ENCODE assay signal across 20 cellular contexts in the genomic region with DNA sequence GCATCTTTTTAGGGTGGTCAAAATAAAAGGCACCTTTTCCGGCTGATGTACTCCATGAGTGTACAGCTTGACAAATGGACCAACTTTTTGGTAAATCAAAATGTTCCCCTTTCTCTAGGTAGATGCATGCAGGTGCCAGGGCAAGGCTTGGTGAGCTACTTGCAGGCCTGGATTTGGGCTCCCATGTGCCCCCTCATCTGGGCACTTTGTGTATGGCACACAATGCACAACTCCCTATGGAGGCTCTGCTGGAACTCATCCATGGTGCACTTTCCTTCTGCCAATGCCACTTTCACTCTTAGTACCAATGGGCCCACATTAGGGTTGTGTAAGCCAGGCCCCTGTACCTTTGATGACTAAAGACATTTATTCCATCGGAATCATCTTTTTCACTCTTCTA.
DNase-seq lines count a peak whose midpoint lies in the region; ATAC-seq, FAIRE-seq and TF ChIP-seq lines count a peak whose summit lies in the region.
"Had no signal": no experiment of that assay in that cellular context is flagged by ENCODE, and none has a peak within 500 bp of the region (broad histone marks: within the 10 kb centered on the region; RNA-seq: fewer than 3 reads in every experiment).

No MANE protein-coding gene starts in this region.

- H2BK120ac ChIP-seq in H1 (replicated peaks; ENCODE audit: low read depth, low read length): no peak overlapping the region

- CTCF ChIA-PET in H1 (lab: Charles Lee; ENCODE audit: partially characterized antibody): interaction anchor here (0.6 to 5.4 kb wide), 13 partner anchors 11 to 429 kb away, joined by 3 to 26 read pairs (median 3); no protein-coding TSS in a partner anchor

- FAIRE-seq in H1 (lab: Jason Lieb, UNC): no peak
- FAIRE-seq: A204.1 had no signal

- H3K4me1 ChIP-seq in H1 (replicated peaks in 1 of 4; ENCODE audit: control insufficient read depth in 3 of 4, insufficient read depth in 4 of 4, low read length in 3 of 4): no peaks in the 10 kb centered on the region
- H3K4me1 ChIP-seq: foreskin keratinocyte, suprapubic skin had no signal

- H3K14ac ChIP-seq in H1 (ENCODE audit: insufficient read length): no peak overlapping the region

- H4K91ac ChIP-seq in H1 (replicated peaks; ENCODE audit: insufficient read length, low read length): no peak overlapping the region

- no peak overlapping the region for H3K4ac ChIP-seq in H1 (replicated peaks; ENCODE audit: insufficient read length, low read depth, low read length)

- H3K56ac ChIP-seq in H1 (replicated peaks; ENCODE audit: insufficient read length, low read depth, low read length): no peak overlapping the region

- no peak overlapping the region for H2BK15ac ChIP-seq in H1 (ENCODE audit: low read length)

- no peaks in the 10 kb centered on the region for H3K9me3 ChIP-seq in H1 (ENCODE audit: insufficient read depth in 2 of 2, low read depth in 1 of 2, low read length in 1 of 2)

- H2BK12ac ChIP-seq in H1 (ENCODE audit: low read depth, low read length): no peak overlapping the region

- 0 out of 3 replicates have a peak, but pooled peaks have one; percentile 22 for TF ChIP-seq CTCF in GM12872 (IDR thresholded peaks at IDR 0.05; ENCODE audit: insufficient read depth, low read depth, low read length)
- TF ChIP-seq CTCF in NB4 (IDR thresholded peaks at IDR 0.05; ENCODE audit: low read depth, low read length): no peak
- TF ChIP-seq CTCF in H1 (IDR thresholded peaks at IDR 0.05; ENCODE audit: control extremely low read depth in 1 of 3, insufficient read depth in 1 of 3, low read depth in 1 of 3, low read length in 3 of 3): peak; percentile 40 to 63 (median 41)

- no peak overlapping the region for H3K9ac ChIP-seq in H1 (replicated peaks in 1 of 4; ENCODE audit: extremely low read depth in 1 of 4, low read depth in 3 of 4, low read length in 3 of 4)

- no peak overlapping the region for H3K27ac ChIP-seq in H1 (ENCODE audit: low read depth, low read length)
- H3K27ac ChIP-seq: foreskin keratinocyte, suprapubic skin had no signal

- peak; percentile 48 to 59 for TF ChIP-seq RAD21 in H1 (IDR thresholded peaks at IDR 0.05 in 1 of 2, conservative IDR thresholded peaks at IDR 0.05 in 1 of 2; ENCODE audit: low read depth in 2 of 2, low read length in 2 of 2)

- H4K20me1 ChIP-seq in H1 (replicated peaks in 1 of 2; ENCODE audit: control insufficient read depth in 1 of 2, insufficient read depth in 2 of 2, low read length in 2 of 2): no peaks in the 10 kb centered on the region

- no peaks in the 10 kb centered on the region; the same call in 1 of the 2 replicates for H3K23me2 ChIP-seq in H1 (ENCODE audit: low read depth, low read length)

- no peak overlapping the region for H2BK5ac ChIP-seq in H1 (ENCODE audit: low read depth, low read length)

- no peak overlapping the region for H2BK20ac ChIP-seq in H1 (ENCODE audit: low read length)

- no peak overlapping the region for H3K4me2 ChIP-seq in H1 (ENCODE audit: insufficient read depth in 1 of 2, low read depth in 2 of 2, low read length in 2 of 2)

- no peaks in the 10 kb centered on the region for H3K27me3 ChIP-seq in H1 (replicated peaks in 1 of 4; ENCODE audit: control insufficient read depth in 3 of 4, extremely low read depth in 1 of 4, insufficient read depth in 3 of 4, low read length in 3 of 4)
- H3K27me3 ChIP-seq: foreskin keratinocyte, suprapubic skin had no signal

- TF ChIP-seq POLR2A in NB4 (IDR thresholded peaks at IDR 0.05; ENCODE audit: extremely low read depth, insufficient read length) (no peak), H1 (IDR thresholded peaks at IDR 0.05; ENCODE audit: control extremely low read depth in 1 of 2, low read depth in 2 of 2, low read length in 2 of 2) (no peak)

- WGBS in H1 (ENCODE audit: extremely low coverage in 1 of 2, insufficient coverage in 1 of 2, insufficient read length in 1 of 2, insufficient replicate concordance in 2 of 2, low coverage in 1 of 2, low lambda C conversion rate in 2 of 2, missing lambda C conversion rate in 1 of 2), 2 experiments: 86% methylated on average over 2 of the region's 2 CpGs; no CpG with 5 or more reads in 1 of the 2 experiments

- H2AK5ac ChIP-seq in H1 (ENCODE audit: low read depth, low read length): no peak overlapping the region

- no peak for TF ChIP-seq EP300 in H1 (IDR thresholded peaks at IDR 0.05; ENCODE audit: borderline replicate concordance in 1 of 2, low read depth in 2 of 2, low read length in 2 of 2)

- no peak for ATAC-seq in HG03280 (IDR thresholded peaks at IDR 0.05; ENCODE audit: unreplicated experiment)
- ATAC-seq: foreskin keratinocyte had no signal

- no peak overlapping the region for H3K23ac ChIP-seq in H1 (ENCODE audit: insufficient read length)

- no peak overlapping the region for H2AFZ ChIP-seq in H1 (ENCODE audit: low read length)

- DNase-seq in NCI-H2081 (lab: John Stamatoyannopoulos, UW) (peak; percentile 18 to 27), NCI-H2081 treated with DMSO at 0.1 percent for 48 hours (lab: John Stamatoyannopoulos, UW) (no peak), NB4 (ENCODE audit: low read depth) (peak; percentile 20), H1 (ENCODE audit: low read depth in 1 of 2, low spot score in 2 of 2) (peak in 1 of 2 experiments; percentile 51), NCI-H2029 treated with DMSO at 0.1 percent for 48 hours (lab: John Stamatoyannopoulos, UW) (no peak), T1000 (lab: John Stamatoyannopoulos, UW) (no peak)
- DNase-seq: activated CD4-positive, alpha-beta T cell treated with anti-CD3 and anti-CD28 coated beads, Interleukin-2, amount 50 U/mL, for 48 hours; amygdala; CD4-positive, CD25-positive, alpha-beta regulatory T cell; foreskin keratinocyte; GF-D8; HCEC 1CT; KG1; NCI-H1694 treated with DMSO at 0.1 percent for 48 hours; Right ventricle myocardium superior had no signal

- no peaks in the 10 kb centered on the region for H3K79me2 ChIP-seq in H1 (ENCODE audit: control insufficient read depth in 1 of 2, insufficient read depth in 2 of 2, low read length in 2 of 2)

- POLR2A ChIA-PET in H1 (lab: Charles Lee; ENCODE audit: partially characterized antibody): no interaction called here

- H3K79me1 ChIP-seq in H1 (ENCODE audit: low read depth, low read length): no peaks in the 10 kb centered on the region

- H3K4me3 ChIP-seq in NB4 (ENCODE audit: low read depth, low read length) (no peak overlapping the region), H1 (ENCODE audit: extremely low read depth in 1 of 4, insufficient read depth in 2 of 4, low read depth in 3 of 4, low read length in 4 of 4) (no peak overlapping the region)
- H3K4me3 ChIP-seq: lung, suprapubic skin had no signal

- no peak overlapping the region for H4K5ac ChIP-seq in H1 (ENCODE audit: insufficient read length, low read depth, low read length)

- no peak overlapping the region for H4K8ac ChIP-seq in H1 (ENCODE audit: extremely low read depth, insufficient read depth, low read length)

- no peaks in the 10 kb centered on the region for H3K36me3 ChIP-seq in H1 (ENCODE audit: control insufficient read depth in 2 of 4, insufficient read depth in 4 of 4, low read length in 3 of 4)
- H3K36me3 ChIP-seq: suprapubic skin had no signal

- H3K18ac ChIP-seq in H1 (ENCODE audit: extremely low read depth, low read length): no peak overlapping the region

TF ChIP-seq in H1, 55 proteins besides CTCF, POLR2A, EP300 and RAD21 (continues in another document):
- no peak for TF ChIP-seq GABPA (IDR thresholded peaks at IDR 0.05; ENCODE audit: borderline replicate concordance, insufficient read depth, low read length)
- TF ChIP-seq SP2 (IDR thresholded peaks at IDR 0.05; ENCODE audit: low read length): no peak
- no peak for TF ChIP-seq MAFK (IDR thresholded peaks at IDR 0.05; ENCODE audit: low read depth, low read length)
- TF ChIP-seq SAP30 (IDR thresholded peaks at IDR 0.05; ENCODE audit: insufficient read depth, insufficient replicate concordance, low read length): no peak
- TF ChIP-seq, protein P1, sequence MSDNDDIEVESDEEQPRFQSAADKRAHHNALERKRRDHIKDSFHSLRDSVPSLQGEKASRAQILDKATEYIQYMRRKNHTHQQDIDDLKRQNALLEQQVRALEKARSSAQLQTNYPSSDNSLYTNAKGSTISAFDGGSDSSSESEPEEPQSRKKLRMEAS (IDR thresholded peaks at IDR 0.05): no peak
- no peak for TF ChIP-seq TEAD4 (IDR thresholded peaks at IDR 0.05; ENCODE audit: low read depth, low read length)
- no peak for TF ChIP-seq SP4 (IDR thresholded peaks at IDR 0.05; ENCODE audit: low read length)
- TF ChIP-seq FOSL1 (IDR thresholded peaks at IDR 0.05; ENCODE audit: insufficient read depth, low read depth, low read length): no peak
- TF ChIP-seq CTBP2 (IDR thresholded peaks at IDR 0.05; ENCODE audit: borderline replicate concordance, insufficient read depth, insufficient read length, low read length): no peak
- no peak for TF ChIP-seq RFX5 (IDR thresholded peaks at IDR 0.05; ENCODE audit: borderline replicate concordance, low read depth, low read length)
- no peak for TF ChIP-seq TBP (IDR thresholded peaks at IDR 0.05; ENCODE audit: low read depth, low read length)
- TF ChIP-seq, protein P2, sequence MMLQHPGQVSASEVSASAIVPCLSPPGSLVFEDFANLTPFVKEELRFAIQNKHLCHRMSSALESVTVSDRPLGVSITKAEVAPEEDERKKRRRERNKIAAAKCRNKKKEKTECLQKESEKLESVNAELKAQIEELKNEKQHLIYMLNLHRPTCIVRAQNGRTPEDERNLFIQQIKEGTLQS (IDR thresholded peaks at IDR 0.05; ENCODE audit: insufficient read depth, low read depth, low read length): no peak
- TF ChIP-seq RNF2 (IDR thresholded peaks at IDR 0.05; ENCODE audit: borderline replicate concordance, low read depth, low read length, missing control alignments, poor library complexity, severe bottlenecking): no peak

Comparison
In these comparisons a context has a peak if more than half of its experiments do, and no peak if none do; other contexts are left out.
1. DNase-seq: peak in NCI-H2081 (2 of 2) and NB4 (single experiment); none in NCI-H2081 treated with DMSO at 0.1 percent for 48 hours (single experiment), NCI-H2029 treated with DMSO at 0.1 percent for 48 hours (single experiment) and T1000 (single experiment).